1 cellular context compared by ENCODE assay signal in genomic region chr1:145891587-145892485, GRCh38.
TF ChIP-seq lines count a peak whose summit lies in the region.

No MANE protein-coding gene starts in this region.

TF ChIP-seq in HepG2, 621 proteins besides CTCF, POLR2A, EP300 and RAD21 (continued from another document):
- TF ChIP-seq ZBTB40 (IDR thresholded peaks at IDR 0.05) (no peak), ZBTB40 (CRISPR knock-in tag; IDR thresholded peaks at IDR 0.05) (no peak), SYNCRIP (IDR thresholded peaks at IDR 0.05; ENCODE audit: insufficient read depth, low read depth, low read length) (no peak), TMF1 (CRISPR knock-in tag; IDR thresholded peaks at IDR 0.05; ENCODE audit: low read depth) (no peak), AKAP8 (CRISPR knock-in tag; IDR thresholded peaks at IDR 0.05) (no peak), ZBTB37 (CRISPR knock-in tag; IDR thresholded peaks at IDR 0.05) (no peak), HDAC1 (CRISPR knock-in tag; IDR thresholded peaks at IDR 0.05) (peak; percentile 86), GFI1 (CRISPR knock-in tag; IDR thresholded peaks at IDR 0.05; ENCODE audit: borderline replicate concordance) (peak; percentile 70), ZNF557 (CRISPR knock-in tag; IDR thresholded peaks at IDR 0.05) (0 out of 2 replicates have a peak, but pooled peaks have one; percentile 47), ARID3A (IDR thresholded peaks at IDR 0.05; ENCODE audit: low read depth, low read length) (no peak; the same call in none of the 2 replicates), ZNF784 (CRISPR knock-in tag; IDR thresholded peaks at IDR 0.05; ENCODE audit: borderline replicate concordance) (no peak), ZNF30 (CRISPR knock-in tag; IDR thresholded peaks at IDR 0.05) (no peak), CBX2 (IDR thresholded peaks at IDR 0.05; ENCODE audit: low read depth, low read length) (no peak), CBX2 (CRISPR knock-in tag; IDR thresholded peaks at IDR 0.05; ENCODE audit: low read depth) (no peak), ZNF841 (CRISPR knock-in tag; IDR thresholded peaks at IDR 0.05; ENCODE audit: borderline replicate concordance) (no peak), FOXO4 (CRISPR knock-in tag; conservative IDR thresholded peaks at IDR 0.05) (no peak), THAP11 (CRISPR knock-in tag; IDR thresholded peaks at IDR 0.05) (peak; percentile 66), ZNF225 (CRISPR knock-in tag; IDR thresholded peaks at IDR 0.05) (no peak), PRMT3 (CRISPR knock-in tag; IDR thresholded peaks at IDR 0.05; ENCODE audit: borderline replicate concordance, low read depth) (peak; percentile 69; the same call in 1 of the 2 replicates), NBN (conservative IDR thresholded peaks at IDR 0.05) (no peak), ZNF749 (CRISPR knock-in tag; IDR thresholded peaks at IDR 0.05; ENCODE audit: borderline replicate concordance) (0 out of 2 replicates have a peak, but pooled peaks have one; percentile 35), CBX1 (IDR thresholded peaks at IDR 0.05; ENCODE audit: low read depth) (no peak), ZNF20 (CRISPR knock-in tag; IDR thresholded peaks at IDR 0.05) (no peak), ZNF432 (CRISPR knock-in tag; IDR thresholded peaks at IDR 0.05; ENCODE audit: borderline replicate concordance) (no peak), MLLT10 (CRISPR knock-in tag; IDR thresholded peaks at IDR 0.05) (no peak), BCLAF1 (IDR thresholded peaks at IDR 0.05) (no peak), ZNF629 (CRISPR knock-in tag; conservative IDR thresholded peaks at IDR 0.05) (no peak; the same call in 1 of the 2 replicates), ZNF121 (CRISPR knock-in tag; IDR thresholded peaks at IDR 0.05) (no peak), ELF4 (CRISPR knock-in tag; IDR thresholded peaks at IDR 0.05; ENCODE audit: borderline replicate concordance) (peak; percentile 91), SUZ12 (IDR thresholded peaks at IDR 0.05; ENCODE audit: low read depth, low read length) (no peak), ZNF512 (CRISPR knock-in tag; IDR thresholded peaks at IDR 0.05) (no peak), ZNF713 (CRISPR knock-in tag; IDR thresholded peaks at IDR 0.05) (no peak)
